ENCODE assay signal across 16 cellular contexts in the genomic region with DNA sequence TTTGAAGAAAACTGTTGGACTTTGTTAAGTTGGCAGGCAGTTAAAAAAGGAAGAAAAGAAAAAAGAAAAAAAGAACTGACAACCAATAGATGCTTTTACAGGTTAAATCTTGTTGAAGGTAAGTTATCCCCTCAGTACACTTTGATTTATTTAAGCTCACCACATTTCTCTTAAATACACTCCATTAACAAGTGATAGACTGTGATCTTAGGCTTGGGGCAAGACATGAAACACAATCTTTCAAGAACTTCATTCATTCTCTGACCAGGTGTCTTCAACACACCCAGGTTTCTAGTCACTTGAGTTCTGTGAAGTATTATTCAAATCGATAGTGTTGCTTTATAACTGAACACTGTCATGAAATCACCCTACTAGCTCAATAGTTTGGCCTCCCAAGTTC.
DNase-seq lines count a peak whose midpoint lies in the region; ATAC-seq and TF ChIP-seq lines count a peak whose summit lies in the region.
"Had no signal": no experiment of that assay in that cellular context is flagged by ENCODE, and none has a peak within 500 bp of the region (broad histone marks: within the 10 kb centered on the region; RNA-seq: fewer than 3 reads in every experiment).

No MANE protein-coding gene starts in this region.

- H3K27ac ChIP-seq in HUES64 (ENCODE audit: low read depth, low read length): no peak overlapping the region
- no peak overlapping the region for H3K27ac ChIP-seq in endodermal cell (ENCODE audit: low read depth, low read length)
- no peak overlapping the region for H3K27ac ChIP-seq in sigmoid colon
- no peak overlapping the region for H3K27ac ChIP-seq in tibial artery

- no peaks in the 10 kb centered on the region for H3K36me3 Mint-ChIP-seq in activated naive CD8-positive, alpha-beta T cell
- H3K36me3 Mint-ChIP-seq in activated naive CD8-positive, alpha-beta T cell treated with anti-CD3 and anti-CD28 coated beads for 36 hours: no peaks in the 10 kb centered on the region
- no peaks in the 10 kb centered on the region for H3K36me3 Mint-ChIP-seq in endodermal cell (ENCODE audit: low read depth)
- H3K36me3 Mint-ChIP-seq in activated naive CD4-positive, alpha-beta T cell treated with anti-CD3 and anti-CD28 coated beads for 36 hours (ENCODE audit: low read depth): peaks cover 2% of the 10 kb centered on the region
- H3K36me3 Mint-ChIP-seq: WTC11 had no signal

- H3K9me3 ChIP-seq in HUES64 (ENCODE audit: insufficient read depth, low read depth, low read length): no peaks in the 10 kb centered on the region
- H3K9me3 ChIP-seq in endodermal cell (ENCODE audit: control insufficient read depth, low read length): no peaks in the 10 kb centered on the region
- H3K9me3 ChIP-seq in sigmoid colon: no peaks in the 10 kb centered on the region
- no peaks in the 10 kb centered on the region for H3K9me3 ChIP-seq in tibial artery

- H3K4me3 Mint-ChIP-seq in activated naive CD8-positive, alpha-beta T cell: peak overlapping the region; percentile 20
- no peak overlapping the region for H3K4me3 Mint-ChIP-seq in activated naive CD8-positive, alpha-beta T cell treated with anti-CD3 and anti-CD28 coated beads for 36 hours
- H3K4me3 Mint-ChIP-seq in endodermal cell: no peak overlapping the region
- H3K4me3 Mint-ChIP-seq in activated naive CD4-positive, alpha-beta T cell treated with anti-CD3 and anti-CD28 coated beads for 36 hours: no peak overlapping the region
- H3K4me3 Mint-ChIP-seq: activated T-cell treated with anti-CD3 and anti-CD28 coated beads, Interleukin-2, amount 50 U/mL, for 4 hours; naive B cell; WTC11 had no signal

- H3K9me3 Mint-ChIP-seq in activated naive CD8-positive, alpha-beta T cell (ENCODE audit: low read depth): peaks cover 3% of the 10 kb centered on the region
- H3K9me3 Mint-ChIP-seq in activated naive CD8-positive, alpha-beta T cell treated with anti-CD3 and anti-CD28 coated beads for 36 hours: no peaks in the 10 kb centered on the region
- no peaks in the 10 kb centered on the region for H3K9me3 Mint-ChIP-seq in endodermal cell
- no peaks in the 10 kb centered on the region for H3K9me3 Mint-ChIP-seq in activated naive CD4-positive, alpha-beta T cell treated with anti-CD3 and anti-CD28 coated beads for 36 hours
- H3K9me3 Mint-ChIP-seq: naive B cell, WTC11 had no signal

- TF ChIP-seq POLR2A in sigmoid colon (IDR thresholded peaks at IDR 0.05): no peak

- TF ChIP-seq CTCF in endodermal cell (conservative IDR thresholded peaks at IDR 0.05): no peak
- TF ChIP-seq CTCF in sigmoid colon (IDR thresholded peaks at IDR 0.05): no peak
- TF ChIP-seq CTCF in tibial artery (IDR thresholded peaks at IDR 0.05): no peak

- DNase-seq in activated naive CD8-positive, alpha-beta T cell treated with anti-CD3 and anti-CD28 coated beads for 36 hours: no peak
- no peak for DNase-seq in endodermal cell
- DNase-seq in sigmoid colon: no peak
- DNase-seq in activated naive CD4-positive, alpha-beta T cell treated with anti-CD3 and anti-CD28 coated beads for 36 hours: no peak
- DNase-seq in tibial artery: no peak
- DNase-seq: activated T-cell treated with anti-CD3 and anti-CD28 coated beads, Interleukin-2, amount 50 U/mL, for 4 hours; EL; erythroblast; naive B cell; NCI-H345; SIG-M5; small intestine had no signal

- H3K27me3 Mint-ChIP-seq in activated naive CD8-positive, alpha-beta T cell: peaks cover 10% of the 10 kb centered on the region
- peaks cover 24% of the 10 kb centered on the region for H3K27me3 Mint-ChIP-seq in activated naive CD8-positive, alpha-beta T cell treated with anti-CD3 and anti-CD28 coated beads for 36 hours
- peaks cover 24% of the 10 kb centered on the region for H3K27me3 Mint-ChIP-seq in endodermal cell (ENCODE audit: insufficient read depth)
- peaks cover 9% of the 10 kb centered on the region for H3K27me3 Mint-ChIP-seq in activated naive CD4-positive, alpha-beta T cell treated with anti-CD3 and anti-CD28 coated beads for 36 hours (ENCODE audit: low read depth)

- no peak overlapping the region for H3K27ac Mint-ChIP-seq in activated naive CD8-positive, alpha-beta T cell
- H3K27ac Mint-ChIP-seq in activated naive CD8-positive, alpha-beta T cell treated with anti-CD3 and anti-CD28 coated beads for 36 hours: no peak overlapping the region
- no peak overlapping the region for H3K27ac Mint-ChIP-seq in endodermal cell
- H3K27ac Mint-ChIP-seq in activated naive CD4-positive, alpha-beta T cell treated with anti-CD3 and anti-CD28 coated beads for 36 hours: no peak overlapping the region
- H3K27ac Mint-ChIP-seq: naive B cell, WTC11 had no signal

- no CpG with 5 or more reads among the region's 1 CpG for WGBS in HUES64
- WGBS in endodermal cell (ENCODE audit: insufficient coverage in 1 of 2, insufficient read length in 1 of 2), 2 experiments: 60% methylated on average over 1 of the region's 1 CpG; no CpG with 5 or more reads in 1 of the 2 experiments
- 59 to 66% methylated on average over 1 of the region's 1 CpG for WGBS in sigmoid colon, 2 donors

- no peak for TF ChIP-seq EP300 in sigmoid colon (IDR thresholded peaks at IDR 0.05)

- no peak for ATAC-seq in GM18867 (IDR thresholded peaks at IDR 0.05; ENCODE audit: unreplicated experiment)
- ATAC-seq: activated T-cell treated with anti-CD3 and anti-CD28 coated beads, Interleukin-2, amount 50 U/mL, for 4 hours; WTC11 had no signal

- no peaks in the 10 kb centered on the region for H3K27me3 ChIP-seq in HUES64 (ENCODE audit: insufficient read depth, low read length)
- peaks cover 36% of the 10 kb centered on the region for H3K27me3 ChIP-seq in endodermal cell (ENCODE audit: control insufficient read depth, insufficient read depth, low read length, poor library complexity, severe bottlenecking)
- no peaks in the 10 kb centered on the region for H3K27me3 ChIP-seq in sigmoid colon
- no peaks in the 10 kb centered on the region for H3K27me3 ChIP-seq in tibial artery

- CTCF ChIA-PET in activated naive CD4-positive, alpha-beta T cell treated with anti-CD3 and anti-CD28 coated beads for 36 hours (lab: Charles Lee): no interaction called here

- intact Hi-C loops in sigmoid colon (cut with DNase I): loop anchor here (5.0 kb wide), 3 partner anchors 144 to 351 kb away; no protein-coding TSS in a partner anchor
- intact Hi-C loops in activated naive CD4-positive, alpha-beta T cell treated with anti-CD3 and anti-CD28 coated beads for 36 hours (cut with micrococcal nuclease): no loop called here
- intact Hi-C loops in tibial artery (cut with DNase I; ENCODE audit: low total_unique reads): no loop called here

- peaks cover 52% of the 10 kb centered on the region for H3K4me1 ChIP-seq in HUES64 (ENCODE audit: insufficient read depth, low read length)
- H3K4me1 ChIP-seq in endodermal cell (ENCODE audit: control insufficient read depth, insufficient read depth, low read length): peaks cover 16% of the 10 kb centered on the region
- H3K4me1 ChIP-seq in sigmoid colon: peaks cover 0 to 62% (median 24%) of the 10 kb centered on the region in 4 donors
- peaks cover 0 to 55% (median 21%) of the 10 kb centered on the region in 4 donors for H3K4me1 ChIP-seq in tibial artery

- no peak overlapping the region for H3K9ac ChIP-seq in HUES64 (ENCODE audit: low read depth, low read length)
- no peak overlapping the region for H3K9ac ChIP-seq in endodermal cell (ENCODE audit: extremely low read depth, low read length, poor library complexity, severe bottlenecking)

- H3K36me3 ChIP-seq in HUES64 (ENCODE audit: insufficient read depth, low read length) (no peaks in the 10 kb centered on the region), endodermal cell (ENCODE audit: control insufficient read depth, insufficient read depth, low read length) (no peaks in the 10 kb centered on the region), sigmoid colon (no peaks in the 10 kb centered on the region), tibial artery (no peaks in the 10 kb centered on the region)

- peak overlapping the region; percentile 86 for H3K4me3 ChIP-seq in HUES64 (ENCODE audit: low read length)
- H3K4me3 ChIP-seq in endodermal cell (ENCODE audit: low read length): peak overlapping the region; percentile 92
- H3K4me3 ChIP-seq in sigmoid colon: peak overlapping the region; percentile 71 to 96 (median 93)
- no peak overlapping the region for H3K4me3 ChIP-seq in tibial artery

- H3K4me1 Mint-ChIP-seq in activated naive CD8-positive, alpha-beta T cell (ENCODE audit: low read depth): peaks cover 6% of the 10 kb centered on the region
- peaks cover 23% of the 10 kb centered on the region for H3K4me1 Mint-ChIP-seq in activated naive CD8-positive, alpha-beta T cell treated with anti-CD3 and anti-CD28 coated beads for 36 hours
- peaks cover 52% of the 10 kb centered on the region for H3K4me1 Mint-ChIP-seq in endodermal cell
- peaks cover 4% of the 10 kb centered on the region for H3K4me1 Mint-ChIP-seq in activated naive CD4-positive, alpha-beta T cell treated with anti-CD3 and anti-CD28 coated beads for 36 hours (ENCODE audit: low read depth)

Comparison
In these comparisons a context has a peak if more than half of its experiments do, and no peak if none do; other contexts are left out.
1. H3K4me3 ChIP-seq: peak in HUES64 (single experiment), endodermal cell (single experiment) and sigmoid colon (4 of 4); none in tibial artery (0 of 2).